Comparison of ENCODE assay signal across 19 cellular contexts in genomic region chr2:56204556-56204955, GRCh38. TPM values are rescaled to one million over a fixed set of nuclear protein-coding genes. Genes with fewer than 3 reads are reported as not detected.
DNase-seq lines count a peak whose midpoint lies in the region; ATAC-seq, FAIRE-seq and TF ChIP-seq lines count a peak whose summit lies in the region.
"Had no signal": no experiment of that assay in that cellular context is flagged by ENCODE, and none has a peak within 500 bp of the region (broad histone marks: within the 10 kb centered on the region; RNA-seq: fewer than 3 reads in every experiment).

No MANE protein-coding gene starts in this region.

- FAIRE-seq in GM12892 (lab: Jason Lieb, UNC), result peak; percentile 58
- FAIRE-seq: G401.6, GM18507, H1 had no signal

- H3K27me3 Mint-ChIP-seq in HFFc6 (ENCODE audit: insufficient read depth) (no peaks in the 10 kb centered on the region), glutamatergic neuron (ENCODE audit: unreplicated experiment) (no peaks in the 10 kb centered on the region)
- H3K27me3 Mint-ChIP-seq: CD4-positive, alpha-beta memory T cell had no signal

- H3K4me1 Mint-ChIP-seq in HFFc6 (ENCODE audit: low read depth) (peaks cover 89% of the 10 kb centered on the region), glutamatergic neuron (ENCODE audit: low read depth, unreplicated experiment) (peaks cover 51% of the 10 kb centered on the region)
- H3K4me1 Mint-ChIP-seq: CD4-positive, alpha-beta memory T cell had no signal

- no peak for TF ChIP-seq CTCF in HFFc6 (IDR thresholded peaks at IDR 0.05)
- no peak for TF ChIP-seq CTCF in glutamatergic neuron (IDR thresholded peaks at IDR 0.05; ENCODE audit: partially characterized antibody, unreplicated experiment)

- H3K4me3 Mint-ChIP-seq in HFFc6, result no peak overlapping the region
- peak overlapping the region; percentile 31 for H3K4me3 Mint-ChIP-seq in glutamatergic neuron (ENCODE audit: unreplicated experiment)
- H3K4me3 Mint-ChIP-seq: CD4-positive, alpha-beta memory T cell had no signal

- no peak for DNase-seq in GM12892 (ENCODE audit: insufficient read length)
- DNase-seq in HFFc6, result no peak
- DNase-seq in SW480 (ENCODE audit: low spot score), result peak; percentile 88
- no peak for DNase-seq in glutamatergic neuron
- DNase-seq in cerebellar nuclear complex (lab: John Stamatoyannopoulos, UW), result no peak
- DNase-seq: C1 segment of cervical spinal cord; CD4-positive, alpha-beta memory T cell; COR-L47; DMS153; DND-41; GM23248; H7; HCEC 1CT had no signal

- H3K36me3 Mint-ChIP-seq in HFFc6 (ENCODE audit: low read depth), result peaks cover 52% of the 10 kb centered on the region
- H3K36me3 Mint-ChIP-seq in glutamatergic neuron (ENCODE audit: unreplicated experiment), result peaks cover 6% of the 10 kb centered on the region
- H3K36me3 Mint-ChIP-seq: CD4-positive, alpha-beta memory T cell had no signal

- H3K27ac Mint-ChIP-seq in HFFc6 (peak overlapping the region; percentile 29; the same call in 1 of the 2 replicates), glutamatergic neuron (ENCODE audit: unreplicated experiment) (no peak overlapping the region)
- H3K27ac Mint-ChIP-seq: CD4-positive, alpha-beta memory T cell had no signal

- no peaks in the 10 kb centered on the region for H3K9me3 Mint-ChIP-seq in HFFc6
- H3K9me3 Mint-ChIP-seq in glutamatergic neuron (ENCODE audit: unreplicated experiment), result peaks cover 2% of the 10 kb centered on the region

- TF ChIP-seq POLR2A in GM12892 (IDR thresholded peaks at IDR 0.05; ENCODE audit: low read depth, low read length), result no peak

- ATAC-seq in HG03469 (IDR thresholded peaks at IDR 0.05; ENCODE audit: unreplicated experiment) (no peak), GM21825 (IDR thresholded peaks at IDR 0.05; ENCODE audit: unreplicated experiment) (no peak), HG02840 (IDR thresholded peaks at IDR 0.05; ENCODE audit: low FRiP score, unreplicated experiment) (no peak)

RNA-seq across cellular contexts. Expression of gene CCDC85A, which starts 20.8 kb away (rescaled TPM):
- 0.11 TPM for polyA plus RNA-seq in GM12892 (2012; ENCODE audit: missing spikeins)
- 10 to 100 TPM; 25.5 to 39.3 (median 36.9) TPM for total RNA-seq in HFFc6 (2021; fragmentation: NEBNext Ultra II Directional; extraction: Animal tissue kit (Norgen Biotek cat#: 25700))
- 12.1 TPM for total RNA-seq in glutamatergic neuron (ENCODE audit: unreplicated experiment)
- total RNA-seq: CD4-positive, alpha-beta memory T cell; H1 had no signal
- polyA plus RNA-seq: CD4-positive, alpha-beta memory T cell had no signal
